Comparison of ENCODE assay signal across 7 cellular contexts in the genomic region with DNA sequence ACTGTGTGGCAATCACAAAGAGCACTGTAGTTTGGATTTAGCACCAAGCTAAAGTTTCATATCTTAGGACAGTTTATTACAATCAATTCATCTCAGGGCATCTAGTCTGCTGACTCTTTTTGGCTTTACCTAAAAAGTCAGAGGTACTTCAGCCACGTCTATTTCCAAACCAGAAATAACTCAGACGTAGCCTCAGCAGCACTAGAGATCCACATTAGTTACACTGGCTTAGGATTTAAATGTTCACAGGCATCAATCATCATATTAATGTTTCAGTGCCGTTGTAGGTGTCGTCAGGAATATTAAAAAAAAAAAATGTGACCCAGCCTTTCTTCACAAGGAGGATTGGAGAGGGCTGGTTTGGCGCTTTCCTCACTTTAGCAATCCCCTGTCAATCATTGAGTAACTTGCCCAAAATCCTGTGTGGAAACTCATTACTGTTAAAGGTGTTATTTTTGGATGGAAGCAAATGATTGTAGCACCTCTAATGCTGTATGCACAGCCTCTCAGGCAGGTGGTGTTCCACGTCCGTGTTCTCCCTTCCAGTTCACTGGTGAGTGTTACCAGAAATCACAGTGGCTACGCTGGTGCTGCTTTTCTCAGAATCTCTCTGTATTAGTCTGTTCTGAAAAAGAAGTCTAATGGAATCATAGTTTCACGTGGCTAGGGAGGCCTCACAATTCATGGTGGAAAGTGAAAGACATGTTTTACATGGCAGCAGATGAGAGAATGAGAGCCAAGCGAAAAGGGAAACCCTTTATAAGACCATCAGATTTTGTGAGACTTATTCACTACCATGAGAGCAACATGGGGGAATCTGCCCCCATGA. TPM values are rescaled to one million over a fixed set of nuclear protein-coding genes. Genes with fewer than 3 reads are reported as not detected.
DNase-seq lines count a peak whose midpoint lies in the region; ATAC-seq and TF ChIP-seq lines count a peak whose summit lies in the region.

No MANE protein-coding gene starts in this region.

- H3K36me3 ChIP-seq in breast epithelium = no peaks in the 10 kb centered on the region

- ATAC-seq in GM19023 (IDR thresholded peaks at IDR 0.05; ENCODE audit: unreplicated experiment) = peak; percentile 91
- peak; percentile 89 for ATAC-seq in HG02588 (IDR thresholded peaks at IDR 0.05; ENCODE audit: unreplicated experiment)

- TF ChIP-seq POLR2A in erythroblast (IDR thresholded peaks at IDR 0.05; ENCODE audit: low read length) (no peak), breast epithelium (IDR thresholded peaks at IDR 0.05) (no peak)

- DNase-seq in UCSD-AML1 (lab: John Stamatoyannopoulos, UW; ENCODE audit: unreplicated experiment) = peak; percentile 6
- DNase-seq in stimulated activated CD4-positive, alpha-beta T cell treated with anti-CD3 and anti-CD28 coated beads, Interleukin-1b, Interleukin-23, amount 100 ng/mL, for 48 hours = peak; percentile 68
- DNase-seq in erythroblast (lab: John Stamatoyannopoulos, UW) = no peak
- DNase-seq in hippocampal formation (lab: John Stamatoyannopoulos, UW) = no peak
- DNase-seq in breast epithelium (ENCODE audit: low spot score in 2 of 2) = no peak

- no peaks in the 10 kb centered on the region for H3K4me1 ChIP-seq in breast epithelium

- no peaks in the 10 kb centered on the region for H3K27me3 ChIP-seq in breast epithelium

- no peak overlapping the region for H3K4me3 ChIP-seq in breast epithelium

- no peak overlapping the region for H3K27ac ChIP-seq in breast epithelium

- H3K9me3 ChIP-seq in breast epithelium = no peaks in the 10 kb centered on the region

- no peak for TF ChIP-seq CTCF in breast epithelium (IDR thresholded peaks at IDR 0.05)

- intact Hi-C loops in breast epithelium (cut with DNase I; ENCODE audit: low total_unique reads) = no loop called here

RNA-seq across cellular contexts. Expression of gene NEK7, which starts 45.4 kb away (rescaled TPM):
- total RNA-seq in breast epithelium = 100 to 1,000 TPM in 2 of 3 donors, 10 to 100 TPM in 1; 82.3 to 187 (median 105) TPM

Comparison
In these comparisons a context has a peak if more than half of its experiments do, and no peak if none do; other contexts are left out.
1. DNase-seq: peak in UCSD-AML1 (single experiment) and stimulated activated CD4-positive, alpha-beta T cell treated with anti-CD3 and anti-CD28 coated beads, Interleukin-1b, Interleukin-23, amount 100 ng/mL, for 48 hours (single experiment); none in erythroblast (0 of 2), hippocampal formation (0 of 2) and breast epithelium (0 of 2).